ENCODE assay signal across 18 cellular contexts in genomic region chr3:182178488-182179200, GRCh38.
"Had no signal": no experiment of that assay in that cellular context is flagged by ENCODE, and none has a peak within 500 bp of the region (broad histone marks: within the 10 kb centered on the region; RNA-seq: fewer than 3 reads in every experiment).

No MANE protein-coding gene starts in this region.

- H3K9me3 ChIP-seq: SJSA1, SK-N-SH had no signal

- H3K4me2 ChIP-seq: SK-N-SH had no signal

- H3K4me3 ChIP-seq: SJSA1 had no signal

- H3K4me1 ChIP-seq: SJSA1 had no signal

- H3K27me3 ChIP-seq: SJSA1 had no signal

- H3K36me3 ChIP-seq: SJSA1 had no signal

- DNase-seq: KBM-7, MV-4-11, NCI-H1048, NCI-H1105, NCI-H1417 treated with DMSO at 0.1 percent for 48 hours, NCI-H1694 treated with DMSO at 0.1 percent for 48 hours, NCI-H1930, NCI-H2081, NCI-H2107, NCI-H2227 treated with DMSO at 0.1 percent for 48 hours, NCI-H524, NCI-H774, Right ventricle myocardium superior, RPMI8226, SIG-M5, SK-N-SH, SW 1271 had no signal

- H3K9ac ChIP-seq: SK-N-SH had no signal

- H3K27ac ChIP-seq: SJSA1 had no signal
